Comparison of ENCODE assay signal across 17 cellular contexts in the genomic region with DNA sequence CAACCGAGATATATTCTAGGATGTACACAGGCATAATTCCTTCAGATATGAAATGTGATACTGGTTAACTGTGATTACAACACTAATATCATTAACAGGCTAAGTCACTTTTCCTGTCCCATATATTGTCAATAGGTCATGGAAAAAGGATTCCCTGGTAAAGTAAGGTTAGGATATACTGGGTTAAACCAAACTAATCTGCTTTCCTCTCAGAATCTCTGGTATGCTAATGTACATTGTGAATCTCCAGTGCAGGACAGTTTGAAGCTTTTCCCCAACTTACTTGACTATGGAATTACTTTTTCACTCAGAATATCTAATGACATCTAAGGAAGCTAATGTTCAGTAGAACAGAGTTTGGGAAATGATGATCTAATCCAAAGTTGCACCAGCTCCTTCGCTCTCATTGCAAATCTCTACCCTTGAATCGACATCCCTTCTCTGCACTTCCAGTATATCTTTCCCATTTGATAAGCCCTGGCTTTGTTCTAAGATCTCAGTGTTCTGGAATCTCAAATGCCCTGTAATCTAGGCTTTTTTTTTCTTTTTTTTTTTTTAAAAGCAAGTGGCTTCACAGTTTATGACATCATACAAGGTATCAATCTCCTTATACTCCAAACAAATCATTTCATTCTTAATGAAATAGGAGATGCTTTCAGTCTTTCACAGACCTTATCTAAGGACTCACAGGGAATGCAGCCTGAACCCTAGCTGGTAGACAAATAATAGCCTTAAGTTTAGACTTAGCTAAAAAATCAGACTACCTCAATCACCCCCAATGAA. TPM values are rescaled to one million over a fixed set of nuclear protein-coding genes. Genes with fewer than 3 reads are reported as not detected.
DNase-seq lines count a peak whose midpoint lies in the region; ATAC-seq and TF ChIP-seq lines count a peak whose summit lies in the region.
"Had no signal": no experiment of that assay in that cellular context is flagged by ENCODE, and none has a peak within 500 bp of the region (broad histone marks: within the 10 kb centered on the region; RNA-seq: fewer than 3 reads in every experiment).

No MANE protein-coding gene starts in this region.

- no peaks in the 10 kb centered on the region for H3K4me1 Mint-ChIP-seq in nephron progenitor cell

- in situ Hi-C loops in G401 (cut with HindIII; ENCODE audit: low sequenced_read_pairs) = no loop called here

- H3K27me3 Mint-ChIP-seq in nephron progenitor cell (ENCODE audit: low read depth, poor library complexity) = no peaks in the 10 kb centered on the region

- H3K36me3 ChIP-seq in PC-3 (ENCODE audit: low read depth, low read length) (peaks cover 30% of the 10 kb centered on the region), colonic mucosa (peaks cover 10% of the 10 kb centered on the region)

- H3K4me1 ChIP-seq in PC-3 (ENCODE audit: insufficient read depth, low read length) = peaks cover 14% of the 10 kb centered on the region; the same call in 1 of the 2 replicates
- no peaks in the 10 kb centered on the region for H3K4me1 ChIP-seq in colonic mucosa
- H3K4me1 ChIP-seq: parathyroid adenoma, testis had no signal

- H3K9me3 ChIP-seq in PC-3 (ENCODE audit: low read length) (no peaks in the 10 kb centered on the region), colonic mucosa (no peaks in the 10 kb centered on the region)
- H3K9me3 ChIP-seq: testis had no signal

- CTCF ChIA-PET in PC-3 (lab: Charles Lee) = interaction anchor here (0.6 to 2.6 kb wide), 12 partner anchors 34 to 1213 kb away, joined by 3 to 35 read pairs (median 5); no protein-coding TSS in a partner anchor

- H3K27ac ChIP-seq in PC-3 (ENCODE audit: low read length) = no peak overlapping the region
- peak overlapping the region; percentile 14 for H3K27ac ChIP-seq in epithelial cell of prostate
- no peak overlapping the region for H3K27ac ChIP-seq in colonic mucosa
- H3K27ac ChIP-seq: parathyroid adenoma, testis had no signal

- intact Hi-C loops in PC-3 (cut with micrococcal nuclease) = loop anchor here (1.0 to 5.0 kb wide), 2 partner anchors 34 to 156 kb away; no protein-coding TSS in a partner anchor
- intact Hi-C loops in colonic mucosa (cut with DNase I) = loop anchor here (2.0 kb wide), 1 partner anchor 153 kb away; no protein-coding TSS in a partner anchor

- no peak overlapping the region for H3K4me2 ChIP-seq in PC-3 (ENCODE audit: low read length)

- no peak overlapping the region for H3K9ac ChIP-seq in PC-3 (ENCODE audit: low read length)
- H3K9ac ChIP-seq in colonic mucosa (ENCODE audit: low read depth in 2 of 2, low read length in 2 of 2) = no peak overlapping the region
- H3K9ac ChIP-seq: parathyroid adenoma had no signal

- no peaks in the 10 kb centered on the region for H3K79me2 ChIP-seq in PC-3 (ENCODE audit: low read length)
- H3K79me2 ChIP-seq: parathyroid adenoma had no signal

- DNase-seq in G401 (ENCODE audit: low spot score) (peak; percentile 8), PC-3 (no peak), epithelial cell of prostate (ENCODE audit: low read depth, low spot score) (no peak), nephron progenitor cell (no peak), colonic mucosa (no peak)
- no peak for DNase-seq in stimulated activated CD4-positive, alpha-beta T cell treated with anti-CD3 and anti-CD28 coated beads, Interleukin-12 subunit alpha, Interleukin-12 subunit beta, amount 100 ng/mL, for 4 hours
- no peak for DNase-seq in stimulated activated CD4-positive, alpha-beta T cell treated with anti-CD3 and anti-CD28 coated beads, Interleukin-1b, Interleukin-23, amount 100 ng/mL, for 48 hours
- DNase-seq: activated CD4-positive, alpha-beta T cell treated with anti-CD3 and anti-CD28 coated beads for 4 hours; activated T-cell treated with anti-CD3 and anti-CD28 coated beads, Interleukin-2, amount 50 U/mL, for 4 hours; MM.1S; NCI-H2081 treated with DMSO at 0.1 percent for 48 hours; NCI-H774; stimulated activated CD4-positive, alpha-beta T cell treated with anti-CD3 and anti-CD28 coated beads, Interleukin-15, amount 100 ng/mL, for 24 hours; testis had no signal

- BruUV-seq in PC-3 (replicated peaks; lab: Mats Ljungman, UMichigan) = no TSS peak

- POLR2A ChIA-PET in PC-3 (lab: Charles Lee; ENCODE audit: unreplicated experiment) = interaction anchor here (0.5 to 0.7 kb wide), 5 partner anchors 13 to 176 kb away, joined by 3 to 6 read pairs (median 3); no protein-coding TSS in a partner anchor

- no peaks in the 10 kb centered on the region for H3K9me2 ChIP-seq in PC-3 (replicated peaks; ENCODE audit: low read length)

- no peaks in the 10 kb centered on the region for H3F3A ChIP-seq in PC-3 (ENCODE audit: low read length, unreplicated experiment)

- H3K27me3 ChIP-seq in PC-3 (ENCODE audit: low read length) (no peaks in the 10 kb centered on the region), colonic mucosa (no peaks in the 10 kb centered on the region)
- H3K27me3 ChIP-seq: testis had no signal

- H3K27ac Mint-ChIP-seq in nephron progenitor cell = peak overlapping the region; percentile 76
- H3K27ac Mint-ChIP-seq: T-helper 1 cell treated with Interleukin-12 subunit alpha and Interleukin-12 subunit beta and Interleukin-4 antibody, amounts not matched to agents 30 μg/mL and 1 μg/mL, for 36 hours had no signal

- H3K4me3 ChIP-seq in PC-3 (ENCODE audit: low read length) (no peak overlapping the region), colonic mucosa (no peak overlapping the region)
- H3K4me3 ChIP-seq: testis had no signal

- H3K36me3 Mint-ChIP-seq in nephron progenitor cell (ENCODE audit: low read depth) = peaks cover 63% of the 10 kb centered on the region

- peak; percentile 27 for ATAC-seq in PC-3
- no peak for ATAC-seq in activated CD4-positive, CD25-positive, alpha-beta regulatory T cell treated with anti-CD3 and anti-CD28 coated beads, Interleukin-2, amount 50 U/mL, for 24 hours

- H3K4me3 Mint-ChIP-seq in nephron progenitor cell = no peak overlapping the region
- H3K4me3 Mint-ChIP-seq: activated T-cell treated with anti-CD3 and anti-CD28 coated beads, Interleukin-2, amount 50 U/mL, for 4 hours; T-helper 1 cell treated with Interleukin-12 subunit alpha and Interleukin-12 subunit beta and Interleukin-4 antibody, amounts not matched to agents 30 μg/mL and 1 μg/mL, for 36 hours had no signal

- no peaks in the 10 kb centered on the region for H3K9me3 Mint-ChIP-seq in nephron progenitor cell
- H3K9me3 Mint-ChIP-seq: activated T-cell treated with anti-CD3 and anti-CD28 coated beads, Interleukin-2, amount 50 U/mL, for 4 hours; T-helper 1 cell treated with Interleukin-12 subunit alpha and Interleukin-12 subunit beta and Interleukin-4 antibody, amounts not matched to agents 30 μg/mL and 1 μg/mL, for 36 hours had no signal

- H4K20me1 ChIP-seq in PC-3 (ENCODE audit: low read length) = no peaks in the 10 kb centered on the region

- no peak overlapping the region for H2AFZ ChIP-seq in PC-3 (ENCODE audit: low read length)
- H2AFZ ChIP-seq: parathyroid adenoma had no signal

- no peak for TF ChIP-seq CTCF in PC-3 (conservative IDR thresholded peaks at IDR 0.05; ENCODE audit: low read depth, low read length)
- TF ChIP-seq CTCF in nephron progenitor cell (IDR thresholded peaks at IDR 0.05) = no peak
- TF ChIP-seq CTCF in colonic mucosa (IDR thresholded peaks at IDR 0.05) = no peak

RNA-seq across cellular contexts. Expression of a gene that starts 43.8 kb away (rescaled TPM):
- 184 and 226 TPM in 2 replicates for total RNA-seq in G401 (2014; rRNA removed; shearing (Covaris generic))
- total RNA-seq in PC-3 (2014; rRNA removed) = 74.1 and 94.8 TPM in 2 replicates
- 100 to 1,000 TPM in 1 of 2 donors, 10 to 100 TPM in 1; 95.2 to 112 TPM for total RNA-seq in colonic mucosa
